In the genomic region with DNA sequence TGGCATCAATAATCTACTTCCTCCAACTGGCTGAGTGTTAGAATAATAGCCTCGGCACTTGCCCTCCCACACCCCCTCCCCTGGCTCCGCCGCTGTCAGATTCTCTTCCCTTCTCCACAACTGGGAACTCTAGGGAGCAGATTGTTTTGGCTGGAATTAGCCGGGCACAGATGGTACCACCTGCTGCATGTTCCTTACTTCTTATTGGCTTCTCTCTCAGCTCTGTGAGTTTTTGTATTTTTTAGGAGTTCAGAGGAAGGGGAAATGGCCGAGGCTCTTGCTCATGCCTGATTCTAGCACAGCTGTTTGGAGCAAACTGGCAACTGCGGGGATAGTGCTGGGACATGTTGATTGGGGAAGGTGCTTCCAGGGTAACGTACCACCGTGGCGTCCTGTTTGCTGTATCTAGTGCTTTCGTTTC, we compare ENCODE assay signal across 11 cellular contexts.
DNase-seq lines count a peak whose midpoint lies in the region; ATAC-seq and TF ChIP-seq lines count a peak whose summit lies in the region.
"Had no signal": no experiment of that assay in that cellular context is flagged by ENCODE, and none has a peak within 500 bp of the region (broad histone marks: within the 10 kb centered on the region; RNA-seq: fewer than 3 reads in every experiment).

No MANE protein-coding gene starts in this region.

- peak overlapping the region; percentile 13 for H3K27ac ChIP-seq in cingulate gyrus (ENCODE audit: low read depth, low read length)
- peak overlapping the region; percentile 51 for H3K27ac ChIP-seq in lower lobe of right lung
- peak overlapping the region; percentile 4 to 28 for H3K27ac ChIP-seq in testis
- H3K27ac ChIP-seq in uterus: no peak overlapping the region

- ATAC-seq in lower lobe of right lung: peak; percentile 55 to 60
- ATAC-seq in HG02885 (IDR thresholded peaks at IDR 0.05; ENCODE audit: poor library complexity, unreplicated experiment): no peak

- intact Hi-C loops in lower lobe of right lung (cut with DNase I) (no loop called here), testis (cut with DNase I; ENCODE audit: low total_unique reads) (no loop called here), uterus (cut with DNase I; ENCODE audit: low total_unique reads) (no loop called here)

- H3K27me3 ChIP-seq in lower lobe of right lung (ENCODE audit: low read depth) (no peaks in the 10 kb centered on the region), testis (no peaks in the 10 kb centered on the region), uterus (no peaks in the 10 kb centered on the region)
- H3K27me3 ChIP-seq: adrenal gland had no signal

- TF ChIP-seq POLR2A in testis (IDR thresholded peaks at IDR 0.05): no peak
- TF ChIP-seq POLR2A in uterus (IDR thresholded peaks at IDR 0.05): no peak

- H3K9me3 ChIP-seq in lower lobe of right lung (no peaks in the 10 kb centered on the region), testis (no peaks in the 10 kb centered on the region), uterus (no peaks in the 10 kb centered on the region)
- H3K9me3 ChIP-seq: adrenal gland had no signal

- H3K4me1 ChIP-seq in lower lobe of right lung (peaks cover 28% of the 10 kb centered on the region), testis (no peaks in the 10 kb centered on the region), uterus (no peaks in the 10 kb centered on the region)

- H3K4me3 ChIP-seq in lower lobe of right lung: peak overlapping the region; percentile 20
- H3K4me3 ChIP-seq in testis: no peak overlapping the region
- peak overlapping the region in 1 of 2 donors; percentile 9 for H3K4me3 ChIP-seq in uterus

- DNase-seq in NCI-H524 treated with DMSO at 0.1 percent for 48 hours (lab: John Stamatoyannopoulos, UW): peak; percentile 81
- DNase-seq in lower lobe of right lung: peak; percentile 49
- no peak for DNase-seq in testis
- no peak for DNase-seq in AML-193 (lab: John Stamatoyannopoulos, UW)
- DNase-seq in uterus: no peak
- DNase-seq: Calu3, HFFc6, trophoblast cell had no signal

- no peaks in the 10 kb centered on the region for H3K36me3 ChIP-seq in lower lobe of right lung
- no peaks in the 10 kb centered on the region for H3K36me3 ChIP-seq in testis (ENCODE audit: low read depth, missing control alignments)
- H3K36me3 ChIP-seq in uterus: no peaks in the 10 kb centered on the region
- H3K36me3 ChIP-seq: adrenal gland had no signal

- 32 to 44% methylated on average over 10 of the region's 10 CpGs for WGBS in testis, 2 donors

- TF ChIP-seq CTCF in lower lobe of right lung (IDR thresholded peaks at IDR 0.05) (no peak), testis (IDR thresholded peaks at IDR 0.05) (no peak), uterus (IDR thresholded peaks at IDR 0.05) (no peak)

Comparison
In these comparisons a context has a peak if more than half of its experiments do, and no peak if none do; other contexts are left out.
1. DNase-seq: peak in NCI-H524 treated with DMSO at 0.1 percent for 48 hours (single experiment) and lower lobe of right lung (single experiment); none in testis (single experiment), AML-193 (0 of 2) and uterus (0 of 2).
2. H3K27ac ChIP-seq: peak in cingulate gyrus (single experiment), lower lobe of right lung (single experiment) and testis (2 of 2); none in uterus (0 of 2).